In the genomic region with DNA sequence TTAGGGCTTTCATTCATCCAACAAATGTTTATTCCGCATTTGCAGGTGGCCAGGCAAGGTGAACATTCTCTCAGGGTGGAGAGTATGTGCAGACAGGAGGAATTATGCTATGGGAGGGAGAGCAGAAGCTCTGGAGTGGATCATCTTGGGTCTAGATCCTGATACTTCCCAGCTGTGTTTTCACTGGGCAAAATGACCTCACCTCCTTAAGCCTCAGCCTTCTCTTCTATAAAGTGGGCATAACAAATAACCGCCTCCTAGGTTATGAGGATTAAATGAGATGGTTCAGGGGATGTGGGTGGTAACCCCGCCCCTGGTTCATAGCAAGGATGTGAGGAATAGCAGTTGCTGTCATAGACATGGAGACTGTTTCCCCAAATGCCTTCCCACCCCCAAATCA, we compare ENCODE assay signal across 9 cellular contexts. TPM values are rescaled to one million over a fixed set of nuclear protein-coding genes. Genes with fewer than 3 reads are reported as not detected.
DNase-seq lines count a peak whose midpoint lies in the region; ATAC-seq, FAIRE-seq and TF ChIP-seq lines count a peak whose summit lies in the region.
"Had no signal": no experiment of that assay in that cellular context is flagged by ENCODE, and none has a peak within 500 bp of the region (broad histone marks: within the 10 kb centered on the region; RNA-seq: fewer than 3 reads in every experiment).

No MANE protein-coding gene starts in this region.

- peaks cover 32% of the 10 kb centered on the region for H3K79me2 ChIP-seq in mammary epithelial cell (ENCODE audit: insufficient read depth, low read length)

- H3K4me1 ChIP-seq in IMR-90 (ENCODE audit: control insufficient read depth, insufficient read depth, low read length) (peaks cover 15% of the 10 kb centered on the region; the same call in 1 of the 2 replicates), mammary epithelial cell (ENCODE audit: insufficient read depth, low read length) (peaks cover 16% of the 10 kb centered on the region), left lung (peaks cover 9 to 46% of the 10 kb centered on the region in 2 donors), thoracic aorta (ENCODE audit: control insufficient read depth in 1 of 2, low read depth in 2 of 2) (peaks cover 6 to 27% of the 10 kb centered on the region in 2 donors)

- no peak for TF ChIP-seq CTCF in IMR-90 (conservative IDR thresholded peaks at IDR 0.05; ENCODE audit: low read depth, low read length)
- TF ChIP-seq CTCF in mammary epithelial cell (conservative IDR thresholded peaks at IDR 0.05 in 1 of 2, IDR thresholded peaks at IDR 0.05 in 1 of 2; ENCODE audit: extremely low read depth in 1 of 2, insufficient read depth in 1 of 2, low read depth in 1 of 2, low read length in 2 of 2) = no peak
- no peak for TF ChIP-seq CTCF in left lung (IDR thresholded peaks at IDR 0.05)
- no peak for TF ChIP-seq CTCF in thoracic aorta (IDR thresholded peaks at IDR 0.05)
- no peak for TF ChIP-seq CTCF in D721Med (IDR thresholded peaks at IDR 0.05; ENCODE audit: insufficient read depth, missing control alignments)

- H3K27me3 ChIP-seq in IMR-90 (ENCODE audit: control insufficient read depth, insufficient read depth, low read length) (0 out of 2 replicates have a peak, but pooled peaks cover 3% of the 10 kb centered on the region), mammary epithelial cell (ENCODE audit: insufficient read depth, low read length) (no peaks in the 10 kb centered on the region), left lung (peaks cover 0 to 46% of the 10 kb centered on the region in 2 donors), thoracic aorta (replicated peaks; ENCODE audit: insufficient read depth) (no peaks in the 10 kb centered on the region)

- H4K91ac ChIP-seq in IMR-90 (ENCODE audit: insufficient read depth, low read depth, low read length) = no peak overlapping the region

- no peak for ATAC-seq in IMR-90 (ENCODE audit: low read depth)
- no peak for ATAC-seq in left lung
- ATAC-seq in thoracic aorta (ENCODE audit: insufficient number of reproducible peaks, low FRiP score, low read depth) = no peak

- H3K9me3 ChIP-seq in IMR-90 (ENCODE audit: control insufficient read depth, insufficient read depth, low read length) (peaks cover 3% of the 10 kb centered on the region; the same call in 1 of the 2 replicates), mammary epithelial cell (replicated peaks; ENCODE audit: insufficient read depth, low read length) (no peaks in the 10 kb centered on the region), left lung (no peaks in the 10 kb centered on the region), thoracic aorta (no peaks in the 10 kb centered on the region)

- peak overlapping the region; percentile 22 for H2AK9ac ChIP-seq in IMR-90 (replicated peaks; ENCODE audit: low read depth, low read length, poor library complexity)

- no peak for FAIRE-seq in D721Med (lab: Jason Lieb, UNC)

- H3K4ac ChIP-seq in IMR-90 (ENCODE audit: low read depth, low read length) = no peak overlapping the region

- CTCF ChIA-PET in IMR-90 (lab: Yijun Ruan, JAX) (interaction anchor here (0.8 to 1.8 kb wide), 5 partner anchors 10 to 121 kb away, joined by 3 to 6 read pairs (median 3); no protein-coding TSS in a partner anchor), mammary epithelial cell (lab: Charles Lee; ENCODE audit: low non-redundant PET) (interaction anchor here (0.6 kb wide), 1 partner anchor 119 kb away, joined by 4 read pairs; no protein-coding TSS in a partner anchor)

- H3K18ac ChIP-seq in IMR-90 (ENCODE audit: low read depth, low read length) = no peak overlapping the region

- no peak overlapping the region for H3K27ac ChIP-seq in IMR-90 (ENCODE audit: insufficient read depth, low read length)
- peak overlapping the region; percentile 81 for H3K27ac ChIP-seq in mammary epithelial cell (ENCODE audit: insufficient read depth, low read depth, low read length)
- H3K27ac ChIP-seq in left lung = peak overlapping the region; percentile 83 to 94
- H3K27ac ChIP-seq in thoracic aorta = no peak overlapping the region

- DNase-seq in IMR-90 (no peak), mammary epithelial cell (no peak), left lung (no peak), thoracic aorta (ENCODE audit: low spot score) (no peak), D721Med (ENCODE audit: insufficient read length, low spot score) (no peak), NCI-H1694 (lab: John Stamatoyannopoulos, UW) (no peak), NCI-H146 treated with DMSO at 0.1 percent for 48 hours (lab: John Stamatoyannopoulos, UW; ENCODE audit: unreplicated experiment) (no peak)
- DNase-seq: activated gamma-delta T cell; effector CD4-positive, alpha-beta T cell had no signal

- H4K20me1 ChIP-seq in IMR-90 (ENCODE audit: insufficient read depth, low read length) (peaks cover 6% of the 10 kb centered on the region; the same call in 1 of the 2 replicates), mammary epithelial cell (ENCODE audit: insufficient read depth, low read length) (no peaks in the 10 kb centered on the region)

- H3K4me3 ChIP-seq in IMR-90 (ENCODE audit: insufficient read depth, low read depth, low read length) = no peak overlapping the region
- peak overlapping the region in 2 of 3 experiments; percentile 71 to 83 for H3K4me3 ChIP-seq in mammary epithelial cell (replicated peaks in 1 of 3; ENCODE audit: insufficient read depth in 1 of 3, low read depth in 2 of 3, low read length in 3 of 3)
- peak overlapping the region in 1 of 2 donors; percentile 80 for H3K4me3 ChIP-seq in left lung
- H3K4me3 ChIP-seq in thoracic aorta = peak overlapping the region; percentile 84

- H4K5ac ChIP-seq in IMR-90 (ENCODE audit: low read depth, low read length) = no peak overlapping the region

- H3K36me3 ChIP-seq in IMR-90 (ENCODE audit: control insufficient read depth, insufficient read depth, low read length) = no peaks in the 10 kb centered on the region
- H3K36me3 ChIP-seq in mammary epithelial cell (ENCODE audit: insufficient read depth, low read length) = no peaks in the 10 kb centered on the region
- H3K36me3 ChIP-seq in left lung = no peaks in the 10 kb centered on the region
- H3K36me3 ChIP-seq in thoracic aorta = no peaks in the 10 kb centered on the region

- dilution Hi-C loops in IMR-90 (cut with HindIII; ENCODE audit: low sequenced_read_pairs, unreplicated experiment) = no loop called here
- dilution Hi-C loops in mammary epithelial cell (cut with HindIII; ENCODE audit: low sequenced_read_pairs) = no loop called here

- intact Hi-C loops in IMR-90 (cut with micrococcal nuclease) (loop anchor here (1.0 to 2.0 kb wide), 3 partner anchors 61 to 279 kb away; no protein-coding TSS in a partner anchor), mammary epithelial cell (cut with micrococcal nuclease) (loop anchor here (1.0 to 10.0 kb wide), 3 partner anchors 120 to 373 kb away; a partner anchor contains a TSS), left lung (cut with DNase I) (loop anchor here (5.0 to 10.0 kb wide), 2 partner anchors 113 to 120 kb away; no protein-coding TSS in a partner anchor)

- BruUV-seq in IMR-90 (replicated peaks; lab: Mats Ljungman, UMichigan) = no TSS peak
- BruUV-seq in mammary epithelial cell (replicated peaks; lab: Mats Ljungman, UMichigan) = no TSS peak

- no peak overlapping the region for H3K23ac ChIP-seq in IMR-90 (ENCODE audit: low read depth, low read length)

- H3K9ac ChIP-seq in IMR-90 (ENCODE audit: low read depth, low read length) (no peak overlapping the region), mammary epithelial cell (ENCODE audit: insufficient read depth, low read length) (peak overlapping the region; percentile 90)

- no peak for TF ChIP-seq RAD21 in IMR-90 (IDR thresholded peaks at IDR 0.05; ENCODE audit: low read length)

- no peak overlapping the region; the same call in 1 of the 2 replicates for H2AK5ac ChIP-seq in IMR-90 (ENCODE audit: low read depth, low read length)

- POLR2A ChIA-PET in IMR-90 (lab: Charles Lee; ENCODE audit: unreplicated experiment) = no interaction called here

- no peak overlapping the region for H2BK15ac ChIP-seq in IMR-90 (ENCODE audit: low read depth, low read length)

- H3K4me2 ChIP-seq in IMR-90 (ENCODE audit: low read depth, low read length) = no peak overlapping the region; the same call in 1 of the 2 replicates
- peak overlapping the region; percentile 94 for H3K4me2 ChIP-seq in mammary epithelial cell (ENCODE audit: insufficient read depth, low read depth, low read length)

- peak overlapping the region; percentile 84 for H2AFZ ChIP-seq in IMR-90 (replicated peaks; ENCODE audit: low read length, poor library complexity)
- peak overlapping the region; percentile 94 for H2AFZ ChIP-seq in mammary epithelial cell (ENCODE audit: low read depth, low read length)

- in situ Hi-C loops in IMR-90 (cut with MboI; ENCODE audit: low sequenced_read_pairs) (loop anchor here (5.0 to 10.0 kb wide), 2 partner anchors 120 to 273 kb away; no protein-coding TSS in a partner anchor), mammary epithelial cell (cut with MboI; ENCODE audit: low sequenced_read_pairs in 2 of 2) (loop anchor here (5.0 to 10.0 kb wide), 3 partner anchors 120 to 263 kb away; no protein-coding TSS in a partner anchor)

- H2BK5ac ChIP-seq in IMR-90 (ENCODE audit: low read depth, low read length, poor library complexity, severe bottlenecking) = no peak overlapping the region

- peaks cover 21 to 28% of the 10 kb centered on the region in 2 experiments for H3K79me1 ChIP-seq in IMR-90 (ENCODE audit: low read depth in 1 of 2, low read length in 2 of 2)

- no peak for TF ChIP-seq POLR2A in IMR-90 (IDR thresholded peaks at IDR 0.05; ENCODE audit: low read depth, low read length)

- H3K14ac ChIP-seq in IMR-90 (replicated peaks; ENCODE audit: low read depth, low read length) = no peak overlapping the region

- H3K9me1 ChIP-seq in IMR-90 (ENCODE audit: insufficient read depth, low read length) = peaks cover 14% of the 10 kb centered on the region

- no CpG with 5 or more reads among the region's 3 CpGs for WGBS in IMR-90 (ENCODE audit: extremely low coverage in 2 of 2, insufficient read length in 1 of 2), 2 experiments
- WGBS in mammary epithelial cell (ENCODE audit: low coverage, missing lambda C conversion rate) = 53% methylated on average over 3 of the region's 3 CpGs

- no peak overlapping the region for H3K56ac ChIP-seq in IMR-90 (ENCODE audit: extremely low read depth, insufficient read depth, low read length)

- H4K8ac ChIP-seq in IMR-90 (ENCODE audit: low read depth in 2 of 2, low read length in 2 of 2) = no peak overlapping the region

- H2BK20ac ChIP-seq in IMR-90 (ENCODE audit: low read depth, low read length) = no peak overlapping the region

- no peak overlapping the region for H2BK120ac ChIP-seq in IMR-90 (ENCODE audit: low read depth, low read length)

TF ChIP-seq in IMR-90, 13 proteins besides CTCF, POLR2A, EP300 and RAD21 (continues in another document):
- no peak for TF ChIP-seq SMC3 (IDR thresholded peaks at IDR 0.05; ENCODE audit: low read depth, low read length)

RNA-seq across cellular contexts. Expression of a gene that starts 1.7 kb away (rescaled TPM):
- total RNA-seq in IMR-90 (2012; rRNA removed) = 2.7 and 3.6 TPM in 2 replicates
- 10.2 and 11.6 TPM in 2 replicates for polyA plus RNA-seq in IMR-90 (2012; rRNA removed)
- polyA plus RNA-seq in IMR-90 (2012; cell fraction: cytosol; rRNA removed) = 12.3 and 20.7 TPM in 2 replicates
- polyA plus RNA-seq in IMR-90 (2012; cell fraction: nucleus; rRNA removed; ENCODE audit: low replicate concordance) = 8.6 and 13.7 TPM in 2 replicates
- 10 to 100 TPM; 15.1 to 16.2 TPM for total RNA-seq in mammary epithelial cell
- 14.9 TPM for polyA plus RNA-seq in mammary epithelial cell
- 4.4 TPM for polyA minus RNA-seq in mammary epithelial cell
- 10 to 100 TPM; 17.9 TPM for total RNA-seq in left lung
- 1 to 10 TPM; 2.0 to 5.9 TPM for total RNA-seq in thoracic aorta

Comparison
In these comparisons a context has a peak if more than half of its experiments do, and no peak if none do; other contexts are left out.
1. H3K27ac ChIP-seq: peak in mammary epithelial cell (single experiment) and left lung (2 of 2); none in IMR-90 (single experiment) and thoracic aorta (0 of 2).